21 cellular contexts compared by ENCODE assay signal in genomic region chr3:23993556-23994246, GRCh38. TPM values are rescaled to one million over a fixed set of nuclear protein-coding genes. Genes with fewer than 3 reads are reported as not detected.
DNase-seq lines count a peak whose midpoint lies in the region; ATAC-seq and TF ChIP-seq lines count a peak whose summit lies in the region.
"Had no signal": no experiment of that assay in that cellular context is flagged by ENCODE, and none has a peak within 500 bp of the region (broad histone marks: within the 10 kb centered on the region; RNA-seq: fewer than 3 reads in every experiment).

No MANE protein-coding gene starts in this region.

- POLR2A ChIA-PET in T-cell (lab: Charles Lee) = no interaction called here

- H3K36me3 Mint-ChIP-seq in mesothelial cell of epicardium (no peaks in the 10 kb centered on the region), T-cell (no peaks in the 10 kb centered on the region)
- no peaks in the 10 kb centered on the region for H3K36me3 Mint-ChIP-seq in activated T-cell treated with anti-CD3 and anti-CD28 coated beads, Interleukin-2, amount 50 U/mL, for 72 hours (ENCODE audit: insufficient read depth in 2 of 2)
- H3K36me3 Mint-ChIP-seq: stimulated activated naive B cell treated with anti-CD40 and anti-IgM and Interleukin-4, amounts not matched to agents 10 μg/mL and 1 μg/mL and 100 μg/mL, for 72 hours had no signal

- H3K27me3 Mint-ChIP-seq in mesothelial cell of epicardium (ENCODE audit: low read depth) (no peaks in the 10 kb centered on the region), T-cell (no peaks in the 10 kb centered on the region)
- H3K27me3 Mint-ChIP-seq in activated T-cell treated with anti-CD3 and anti-CD28 coated beads, Interleukin-2, amount 50 U/mL, for 72 hours (ENCODE audit: low read depth) = no peaks in the 10 kb centered on the region
- H3K27me3 Mint-ChIP-seq: activated T-cell treated with anti-CD3 and anti-CD28 coated beads, Interleukin-2, amount 50 U/mL, for 24 hours; B cell; stimulated activated naive B cell treated with anti-CD40 and anti-IgM and Interleukin-4, amounts not matched to agents 10 μg/mL and 1 μg/mL and 100 μg/mL, for 72 hours had no signal

- ATAC-seq in T-cell (replicated peaks in 1 of 4) = no peak
- no peak for ATAC-seq in activated T-cell treated with anti-CD3 and anti-CD28 coated beads, Interleukin-2, amount 50 U/mL, for 72 hours (replicated peaks in 1 of 2)
- ATAC-seq: activated CD4-positive, CD25-positive, alpha-beta regulatory T cell treated with anti-CD3 and anti-CD28 coated beads, Interleukin-2, amount 50 U/mL, for 24 hours; GM23338; stimulated activated naive B cell treated with anti-CD40 and anti-IgM and Interleukin-4, amounts not matched to agents 10 μg/mL and 1 μg/mL and 100 μg/mL, for 72 hours had no signal

- no peak for TF ChIP-seq CTCF in coronary artery (IDR thresholded peaks at IDR 0.05)
- no peak for TF ChIP-seq CTCF in mesothelial cell of epicardium (IDR thresholded peaks at IDR 0.05; ENCODE audit: unreplicated experiment)

- H3K4me3 Mint-ChIP-seq in mesothelial cell of epicardium (no peak overlapping the region), T-cell (no peak overlapping the region)
- no peak overlapping the region for H3K4me3 Mint-ChIP-seq in activated T-cell treated with anti-CD3 and anti-CD28 coated beads, Interleukin-2, amount 50 U/mL, for 72 hours
- H3K4me3 Mint-ChIP-seq: activated naive CD4-positive, alpha-beta T cell treated with anti-CD3 and anti-CD28 coated beads for 36 hours; activated T-cell treated with anti-CD3 and anti-CD28 coated beads, Interleukin-2, amount 50 U/mL, for 24 hours; B cell; GM23338; stimulated activated naive B cell treated with anti-CD40 and anti-IgM and Interleukin-4, amounts not matched to agents 10 μg/mL and 1 μg/mL and 100 μg/mL, for 72 hours had no signal

- H3K27ac ChIP-seq in coronary artery (peak overlapping the region; percentile 8 to 79), substantia nigra (ENCODE audit: low read depth, low read length, poor library complexity, severe bottlenecking) (peak overlapping the region; percentile 71)
- H3K27ac ChIP-seq: upper lobe of left lung had no signal

- H3K4me3 ChIP-seq in coronary artery = no peak overlapping the region
- H3K4me3 ChIP-seq: GM23338, upper lobe of left lung had no signal

- DNase-seq in SK-N-DZ (ENCODE audit: low spot score) (peak; percentile 24), coronary artery (ENCODE audit: low spot score) (no peak), mesothelial cell of epicardium (ENCODE audit: low spot score in 2 of 2, unreplicated experiment in 2 of 2) (no peak), substantia nigra (lab: John Stamatoyannopoulos, UW) (peak in 4 of 49 donors; percentile 10 to 33 (median 12)), T-cell (no peak), GM19240 (ENCODE audit: insufficient read length, low spot score) (no peak)
- no peak for DNase-seq in activated T-cell treated with anti-CD3 and anti-CD28 coated beads, Interleukin-2, amount 50 U/mL, for 72 hours
- DNase-seq: activated naive CD4-positive, alpha-beta T cell treated with anti-CD3 and anti-CD28 coated beads for 36 hours; activated T-cell treated with anti-CD3 and anti-CD28 coated beads, Interleukin-2, amount 50 U/mL, for 24 hours; COR-L47; DND-41; IMR-90; MM.1S; NCI-H146; NCI-H2227 treated with DMSO at 0.1 percent for 48 hours; stimulated activated CD4-positive, alpha-beta T cell treated with anti-CD3 and anti-CD28 coated beads, Interleukin-1b, Interleukin-23, amount 100 ng/mL, for 48 hours; stimulated activated naive B cell treated with anti-CD40 and anti-IgM and Interleukin-4, amounts not matched to agents 10 μg/mL and 1 μg/mL and 100 μg/mL, for 72 hours; upper lobe of left lung had no signal

- CTCF ChIA-PET in T-cell (lab: Charles Lee) = interaction anchor here in 1 of 2 donors (1.4 kb wide), 1 partner anchor 105 kb away, joined by 3 read pairs; no protein-coding TSS in a partner anchor

- H3K27ac Mint-ChIP-seq in mesothelial cell of epicardium (peak overlapping the region; percentile 40), T-cell (no peak overlapping the region)
- no peak overlapping the region for H3K27ac Mint-ChIP-seq in activated T-cell treated with anti-CD3 and anti-CD28 coated beads, Interleukin-2, amount 50 U/mL, for 72 hours
- H3K27ac Mint-ChIP-seq: activated naive CD4-positive, alpha-beta T cell treated with anti-CD3 and anti-CD28 coated beads for 36 hours; activated T-cell treated with anti-CD3 and anti-CD28 coated beads, Interleukin-2, amount 50 U/mL, for 24 hours; B cell; GM23338; stimulated activated naive B cell treated with anti-CD40 and anti-IgM and Interleukin-4, amounts not matched to agents 10 μg/mL and 1 μg/mL and 100 μg/mL, for 72 hours had no signal

- H3K9me3 Mint-ChIP-seq in mesothelial cell of epicardium (no peaks in the 10 kb centered on the region), T-cell (no peaks in the 10 kb centered on the region)
- H3K9me3 Mint-ChIP-seq in activated T-cell treated with anti-CD3 and anti-CD28 coated beads, Interleukin-2, amount 50 U/mL, for 72 hours = no peaks in the 10 kb centered on the region
- H3K9me3 Mint-ChIP-seq: activated naive CD4-positive, alpha-beta T cell treated with anti-CD3 and anti-CD28 coated beads for 36 hours; activated T-cell treated with anti-CD3 and anti-CD28 coated beads, Interleukin-2, amount 50 U/mL, for 24 hours; GM23338; stimulated activated naive B cell treated with anti-CD40 and anti-IgM and Interleukin-4, amounts not matched to agents 10 μg/mL and 1 μg/mL and 100 μg/mL, for 72 hours had no signal

- peaks cover 53% of the 10 kb centered on the region for H3K4me1 Mint-ChIP-seq in mesothelial cell of epicardium
- H3K4me1 Mint-ChIP-seq in T-cell = peaks cover 11 to 13% (median 12%) of the 10 kb centered on the region in 3 donors
- H3K4me1 Mint-ChIP-seq in activated T-cell treated with anti-CD3 and anti-CD28 coated beads, Interleukin-2, amount 50 U/mL, for 72 hours (ENCODE audit: low read depth) = peaks cover 6% of the 10 kb centered on the region

RNA-seq across cellular contexts. Expression of gene NR1D2, which starts 48.6 kb away (rescaled TPM):
- 19.2 and 22.6 TPM in 2 replicates for polyA plus RNA-seq in SK-N-DZ (2014; cell fraction: cytosol; rRNA removed)
- 11.1 and 19.1 TPM in 2 replicates for polyA plus RNA-seq in SK-N-DZ (2014; cell fraction: nucleus; rRNA removed)
- total RNA-seq in mesothelial cell of epicardium (26.1 to 29.2 TPM (median 27.3 TPM) in 3 replicates), T-cell (10 to 100 TPM; 44.4 to 96.7 (median 51.7) TPM)
- total RNA-seq in activated T-cell treated with anti-CD3 and anti-CD28 coated beads, Interleukin-2, amount 50 U/mL, for 72 hours = 1 to 10 TPM; 5.6 to 8.7 TPM
